8 cellular contexts compared by ENCODE assay signal in genomic region chr16:3134338-3135119, GRCh38. TPM values are rescaled to one million over a fixed set of nuclear protein-coding genes. Genes with fewer than 3 reads are reported as not detected.
A peak's percentile ranks its signal among the peaks of the same experiment; 100 is the strongest.
DNase-seq lines count a peak whose midpoint lies in the region; ATAC-seq and TF ChIP-seq lines count a peak whose summit lies in the region.

TSS of gene ZNF213 (plus strand) at chr16:3135029. CDS start at chr16:3137281, 2,252 bp downstream.

- intact Hi-C loops in lower leg skin (cut with DNase I; ENCODE audit: low total_unique reads): no loop called here

- DNase-seq in CD1c-positive myeloid dendritic cell (ENCODE audit: extremely low spot score): peak; percentile 97
- peak; percentile 89 for DNase-seq in HK-2 (ENCODE audit: unreplicated experiment)
- DNase-seq in NCI-H82 treated with DMSO at 0.1 percent for 48 hours (lab: John Stamatoyannopoulos, UW; ENCODE audit: unreplicated experiment): peak; percentile 94
- DNase-seq in activated CD4-positive, alpha-beta T cell treated with anti-CD3 and anti-CD28 coated beads, Interleukin-2, amount 50 U/mL, for 48 hours: peak; percentile 90 to 92
- peak; percentile 97 to 99 for DNase-seq in lower leg skin (ENCODE audit: low spot score in 2 of 2)
- peak; percentile 81 to 95 for DNase-seq in stimulated activated CD4-positive, alpha-beta T cell treated with anti-CD3 and anti-CD28 coated beads, Interleukin-4, amount 100 ng/mL, for 4 hours

- peak in 1 of 2 donors; percentile 90 for TF ChIP-seq POLR2A in lower leg skin (IDR thresholded peaks at IDR 0.05)

- TF ChIP-seq CTCF in lower leg skin (IDR thresholded peaks at IDR 0.05): no peak

- H3K9me3 ChIP-seq in duodenal mucosa (ENCODE audit: control insufficient read depth in 1 of 2, low read length in 2 of 2): no peaks in the 10 kb centered on the region

- ATAC-seq in GM19452 (IDR thresholded peaks at IDR 0.05; ENCODE audit: unreplicated experiment): peak; percentile 92

- peaks cover 13 to 28% of the 10 kb centered on the region in 2 donors for H3K36me3 ChIP-seq in duodenal mucosa (ENCODE audit: control insufficient read depth in 1 of 2, insufficient read depth in 2 of 2, low read length in 2 of 2)

- H3K27me3 ChIP-seq in duodenal mucosa (ENCODE audit: control insufficient read depth in 1 of 2, insufficient read depth in 2 of 2, low read length in 2 of 2): no peaks in the 10 kb centered on the region

- H3K4me3 ChIP-seq in duodenal mucosa (ENCODE audit: low read depth in 1 of 2, low read length in 2 of 2): peak within 1 kb of the TSS; percentile 98 to 99
- peak within 1 kb of the TSS; percentile 94 for H3K4me3 ChIP-seq in lower leg skin (ENCODE audit: low read depth, poor library complexity, severe bottlenecking)

- H3K9ac ChIP-seq in duodenal mucosa (ENCODE audit: low read depth in 1 of 2, low read length in 2 of 2): peak within 1 kb of the TSS; percentile 97 to 99

- H3K4me1 ChIP-seq in duodenal mucosa (ENCODE audit: control insufficient read depth in 1 of 2, insufficient read depth in 2 of 2, low read length in 2 of 2): peaks cover 19 to 21% of the 10 kb centered on the region in 2 donors

- 0 to 1% methylated on average over 48 to 52 of the region's 62 CpGs for WGBS in lower leg skin, 2 donors

- H3K27ac ChIP-seq in duodenal mucosa (ENCODE audit: low read depth, low read length): peak within 1 kb of the TSS; percentile 95

RNA-seq across cellular contexts. Expression of gene ZNF213, which starts in this region (rescaled TPM):
- 10 to 100 TPM; 10.7 to 18.0 (median 14.6) TPM for total RNA-seq in lower leg skin

Comparison
In these comparisons a context has a peak if more than half of its experiments do, and no peak if none do; other contexts are left out.
1. Peak in every context shown above with its lines: DNase-seq, ATAC-seq, H3K4me3 ChIP-seq and H3K27ac ChIP-seq.